ENCODE assay signal across 7 cellular contexts in the genomic region with DNA sequence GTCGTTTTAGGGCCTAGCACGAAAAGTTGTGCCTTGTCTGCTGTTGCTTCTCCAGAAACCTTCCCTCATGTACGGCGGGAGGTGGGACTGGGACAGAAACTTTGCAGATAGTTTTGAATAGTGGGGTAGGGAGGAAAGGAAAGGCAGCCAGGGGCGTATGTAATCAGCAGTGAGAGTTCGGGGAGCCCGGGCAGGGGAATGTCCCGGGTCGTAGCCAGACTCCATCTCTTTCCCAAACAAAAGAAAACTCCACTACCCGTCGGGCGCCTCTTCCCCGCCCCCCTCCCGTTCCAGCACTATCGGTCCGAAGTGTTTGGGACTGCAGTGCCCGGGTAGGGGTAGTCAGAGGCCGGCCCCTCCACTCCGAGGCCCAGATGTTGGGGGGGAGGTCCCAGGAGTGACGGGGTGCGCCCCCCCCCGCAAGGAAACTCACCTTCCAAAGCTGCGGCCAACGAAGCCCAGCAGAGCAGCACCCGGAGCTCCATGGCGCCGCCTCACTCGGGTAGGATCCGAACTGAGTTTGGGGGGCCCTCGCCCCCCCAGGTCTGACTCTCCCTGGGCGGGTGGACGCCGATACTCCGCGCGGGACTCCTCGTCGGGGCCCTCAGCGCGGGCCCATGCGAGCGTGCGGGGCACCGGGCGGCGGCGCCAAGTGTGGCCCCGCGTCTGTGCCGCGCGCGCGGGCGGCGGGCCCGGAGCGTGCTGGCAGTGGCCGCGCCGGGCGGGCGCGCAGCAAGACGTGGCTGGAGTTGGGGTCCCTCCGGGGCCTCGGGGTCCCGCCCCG. TPM values are rescaled to one million over a fixed set of nuclear protein-coding genes. Genes with fewer than 3 reads are reported as not detected.
DNase-seq lines count a peak whose midpoint lies in the region; ATAC-seq and TF ChIP-seq lines count a peak whose summit lies in the region.

No MANE protein-coding gene starts in this region.

- no peak overlapping the region for H3K27ac Mint-ChIP-seq in activated naive CD8-positive, alpha-beta T cell treated with anti-CD3 and anti-CD28 coated beads for 36 hours
- H3K27ac Mint-ChIP-seq in stimulated activated memory B cell treated with anti-CD40 and anti-IgM and Interleukin-4, amounts not matched to agents 10 μg/mL and 1 μg/mL and 100 μg/mL, for 72 hours = no peak overlapping the region

- H3K9ac ChIP-seq in iPS-20b (ENCODE audit: low read depth, low read length) (peak overlapping the region; percentile 94), MM.1S (ENCODE audit: low read length) (no peak overlapping the region)

- no peaks in the 10 kb centered on the region for H4K20me1 ChIP-seq in MM.1S (ENCODE audit: insufficient read depth, low read length)

- no peaks in the 10 kb centered on the region for H3K79me2 ChIP-seq in MM.1S (ENCODE audit: low read length)

- H3K4me2 ChIP-seq in MM.1S (ENCODE audit: low read depth, low read length) = no peak overlapping the region

- peaks cover 30% of the 10 kb centered on the region for H3K36me3 ChIP-seq in iPS-20b (ENCODE audit: insufficient read depth, low read depth, low read length)
- H3K36me3 ChIP-seq in MM.1S (replicated peaks; ENCODE audit: insufficient read depth, low read length) = no peaks in the 10 kb centered on the region

- peak; percentile 50 for ATAC-seq in stimulated activated memory B cell treated with anti-CD40 and anti-IgM and Interleukin-4, amounts not matched to agents 10 μg/mL and 1 μg/mL and 100 μg/mL, for 72 hours

- TF ChIP-seq CTCF in MM.1S (IDR thresholded peaks at IDR 0.05; ENCODE audit: low read length) = no peak

- peaks cover 19% of the 10 kb centered on the region for H3K4me1 Mint-ChIP-seq in activated naive CD8-positive, alpha-beta T cell treated with anti-CD3 and anti-CD28 coated beads for 36 hours
- H3K4me1 Mint-ChIP-seq in stimulated activated memory B cell treated with anti-CD40 and anti-IgM and Interleukin-4, amounts not matched to agents 10 μg/mL and 1 μg/mL and 100 μg/mL, for 72 hours = peaks cover 24% of the 10 kb centered on the region

- no peaks in the 10 kb centered on the region for H3K27me3 ChIP-seq in iPS-20b (ENCODE audit: insufficient read depth, low read length)
- H3K27me3 ChIP-seq in MM.1S (replicated peaks; ENCODE audit: insufficient read depth, low read length) = peaks cover 86% of the 10 kb centered on the region

- H3K9me3 Mint-ChIP-seq in activated naive CD8-positive, alpha-beta T cell treated with anti-CD3 and anti-CD28 coated beads for 36 hours = no peaks in the 10 kb centered on the region
- no peaks in the 10 kb centered on the region for H3K9me3 Mint-ChIP-seq in stimulated activated memory B cell treated with anti-CD40 and anti-IgM and Interleukin-4, amounts not matched to agents 10 μg/mL and 1 μg/mL and 100 μg/mL, for 72 hours

- H3K27me3 Mint-ChIP-seq in activated naive CD8-positive, alpha-beta T cell treated with anti-CD3 and anti-CD28 coated beads for 36 hours = peaks cover 41% of the 10 kb centered on the region
- peaks cover 69% of the 10 kb centered on the region for H3K27me3 Mint-ChIP-seq in stimulated activated memory B cell treated with anti-CD40 and anti-IgM and Interleukin-4, amounts not matched to agents 10 μg/mL and 1 μg/mL and 100 μg/mL, for 72 hours

- H3K4me3 Mint-ChIP-seq in activated naive CD8-positive, alpha-beta T cell treated with anti-CD3 and anti-CD28 coated beads for 36 hours = peak overlapping the region; percentile 51
- H3K4me3 Mint-ChIP-seq in stimulated activated memory B cell treated with anti-CD40 and anti-IgM and Interleukin-4, amounts not matched to agents 10 μg/mL and 1 μg/mL and 100 μg/mL, for 72 hours = peak overlapping the region; percentile 59

- no peaks in the 10 kb centered on the region for H3F3A ChIP-seq in MM.1S (ENCODE audit: insufficient read depth, low read length)

- H3K9me3 ChIP-seq in iPS-20b (ENCODE audit: insufficient read depth, low read depth, low read length) (no peaks in the 10 kb centered on the region), MM.1S (replicated peaks; ENCODE audit: insufficient read depth, low read length) (no peaks in the 10 kb centered on the region)

- H3K4me3 ChIP-seq in iPS-20b (ENCODE audit: low read length) (peak overlapping the region; percentile 96), MM.1S (ENCODE audit: low read length) (no peak overlapping the region)

- DNase-seq in HK-2 (ENCODE audit: unreplicated experiment) (peak; percentile 26), GM19240 (ENCODE audit: insufficient read length, low spot score) (no peak), MM.1S (no peak)
- peak; percentile 12 for DNase-seq in activated naive CD8-positive, alpha-beta T cell treated with anti-CD3 and anti-CD28 coated beads for 36 hours
- DNase-seq in activated effector memory CD4-positive, alpha-beta T cell treated with Interleukin-2 at 50 U/mL for 16 hours = no peak

- H3K36me3 Mint-ChIP-seq in activated naive CD8-positive, alpha-beta T cell treated with anti-CD3 and anti-CD28 coated beads for 36 hours = peaks cover 2% of the 10 kb centered on the region
- H3K36me3 Mint-ChIP-seq in stimulated activated memory B cell treated with anti-CD40 and anti-IgM and Interleukin-4, amounts not matched to agents 10 μg/mL and 1 μg/mL and 100 μg/mL, for 72 hours = no peaks in the 10 kb centered on the region

- H3K27ac ChIP-seq in iPS-20b (ENCODE audit: low read length) (peak overlapping the region; percentile 9), MM.1S (ENCODE audit: low read length) (no peak overlapping the region)

- H3K4me1 ChIP-seq in iPS-20b (ENCODE audit: insufficient read depth, low read length) (peaks cover 7% of the 10 kb centered on the region; the same call in 1 of the 2 replicates), MM.1S (ENCODE audit: low read length) (no peaks in the 10 kb centered on the region)

- no peaks in the 10 kb centered on the region for H3K9me2 ChIP-seq in MM.1S (replicated peaks; ENCODE audit: insufficient read depth, low read length)

- H2AFZ ChIP-seq in MM.1S (ENCODE audit: low read length) = no peak overlapping the region

RNA-seq across cellular contexts. Expression of gene EPHB4, which starts 0.6 kb away (rescaled TPM):
- 1 to 10 TPM; 2.5 to 2.9 TPM for total RNA-seq in activated naive CD8-positive, alpha-beta T cell treated with anti-CD3 and anti-CD28 coated beads for 36 hours

RNA-seq across cellular contexts. Expression of gene SLC12A9, which starts 25.8 kb away (rescaled TPM):
- total RNA-seq in activated naive CD8-positive, alpha-beta T cell treated with anti-CD3 and anti-CD28 coated beads for 36 hours = 10 to 100 TPM; 13.4 to 14.6 TPM

RNA-seq across cellular contexts. Expression of gene TRIP6, which starts 40.4 kb away (rescaled TPM):
- 10 to 100 TPM; 44.2 to 45.1 TPM for total RNA-seq in activated naive CD8-positive, alpha-beta T cell treated with anti-CD3 and anti-CD28 coated beads for 36 hours

RNA-seq across cellular contexts. Expression of gene SRRT, which starts 48.2 kb away (rescaled TPM):
- total RNA-seq in activated naive CD8-positive, alpha-beta T cell treated with anti-CD3 and anti-CD28 coated beads for 36 hours = 100 to 1,000 TPM; 296 to 297 TPM

Comparison
In these comparisons a context has a peak if more than half of its experiments do, and no peak if none do; other contexts are left out.
1. DNase-seq: peak in HK-2 (single experiment) and activated naive CD8-positive, alpha-beta T cell treated with anti-CD3 and anti-CD28 coated beads for 36 hours (single experiment); none in GM19240 (single experiment), MM.1S (single experiment) and activated effector memory CD4-positive, alpha-beta T cell treated with Interleukin-2 at 50 U/mL for 16 hours (single experiment).